In the genomic region with DNA sequence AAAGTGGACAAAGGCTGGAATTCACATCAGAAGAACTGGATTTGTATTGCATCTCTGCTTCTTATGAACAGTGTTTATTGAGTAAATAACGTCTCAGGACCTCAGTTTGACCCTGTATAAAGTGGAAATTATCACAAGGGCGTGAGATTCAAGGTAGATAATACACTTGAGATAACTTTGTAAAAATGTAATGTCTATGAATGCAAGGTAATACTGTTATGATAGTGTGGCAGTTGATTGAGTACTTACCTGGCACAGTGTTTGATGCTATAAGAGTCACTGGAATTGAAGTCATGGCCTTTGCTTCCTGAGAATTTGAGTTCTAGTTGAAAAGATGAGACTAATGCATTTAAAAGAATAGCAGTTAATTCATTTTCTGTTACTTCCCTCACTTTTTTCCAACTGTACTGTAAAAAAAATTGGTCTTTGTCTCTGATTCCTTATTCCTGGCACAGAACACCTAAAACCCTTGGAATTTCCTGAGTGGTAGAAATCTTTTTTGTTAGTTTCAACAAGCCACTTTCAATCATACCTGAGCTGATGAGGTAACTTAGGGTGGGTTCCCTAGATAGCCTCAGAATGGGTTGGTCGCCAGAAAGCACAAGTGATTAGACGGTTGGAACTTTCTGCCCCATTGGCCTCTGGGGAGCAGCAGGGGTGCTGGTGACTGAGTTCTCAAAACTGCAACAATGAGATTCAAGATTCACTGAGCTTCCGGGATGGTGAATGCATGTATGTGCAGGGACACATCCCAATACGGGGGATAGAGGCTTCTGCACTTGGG, we compare ENCODE assay signal across 31 cellular contexts.
"Had no signal": no experiment of that assay in that cellular context is flagged by ENCODE, and none has a peak within 500 bp of the region (broad histone marks: within the 10 kb centered on the region; RNA-seq: fewer than 3 reads in every experiment).

No MANE protein-coding gene starts in this region.

- H3K4me1 ChIP-seq: adrenal gland, body of pancreas, colonic mucosa had no signal

- H3K27ac ChIP-seq: adrenal gland, body of pancreas, colonic mucosa, WERI-Rb-1 had no signal

- H3K27ac Mint-ChIP-seq: activated B cell treated with CpG ODN at 0.5 μM for 24 hours; activated CD8-positive, alpha-beta T cell treated with anti-CD3 and anti-CD28 coated beads for 36 hours; activated naive CD4-positive, alpha-beta T cell treated with anti-CD3 and anti-CD28 coated beads for 36 hours; activated naive CD4-positive, alpha-beta T cell treated with anti-CD3 and anti-CD28 coated beads, Interleukin-2, amount 50 U/mL, for 24 hours; activated naive CD8-positive, alpha-beta T cell treated with anti-CD3 and anti-CD28 coated beads for 36 hours; activated naive CD8-positive, alpha-beta T cell treated with anti-CD3 and anti-CD28 coated beads, Interleukin-2, amount 50 U/mL, for 24 hours; activated T-helper 17 cell treated with anti-CD3 and anti-CD28 coated beads, Interleukin-2, amount 50 U/mL, for 72 hours; T-helper 17 cell; T-helper 2 cell treated with Interferon-gamma antibody and Interleukin-4, amounts not matched to agents 5 μg/mL and 100 μg/mL, for 36 hours had no signal

- H3K4me1 Mint-ChIP-seq: activated B cell treated with CpG ODN at 0.5 μM for 24 hours; activated naive CD4-positive, alpha-beta T cell treated with anti-CD3 and anti-CD28 coated beads, Interleukin-2, amount 50 U/mL, for 24 hours; activated naive CD8-positive, alpha-beta T cell treated with anti-CD3 and anti-CD28 coated beads for 36 hours; T-helper 17 cell had no signal

- H3K27me3 Mint-ChIP-seq: activated CD8-positive, alpha-beta T cell treated with anti-CD3 and anti-CD28 coated beads for 36 hours had no signal

- H3K27me3 ChIP-seq: adrenal gland, body of pancreas, colonic mucosa had no signal

- H3K4me3 Mint-ChIP-seq: activated B cell treated with CpG ODN at 0.5 μM for 24 hours; activated CD8-positive, alpha-beta T cell treated with anti-CD3 and anti-CD28 coated beads for 36 hours; activated naive CD4-positive, alpha-beta T cell treated with anti-CD3 and anti-CD28 coated beads for 36 hours; activated naive CD4-positive, alpha-beta T cell treated with anti-CD3 and anti-CD28 coated beads, Interleukin-2, amount 50 U/mL, for 24 hours; activated naive CD8-positive, alpha-beta T cell treated with anti-CD3 and anti-CD28 coated beads for 36 hours; activated naive CD8-positive, alpha-beta T cell treated with anti-CD3 and anti-CD28 coated beads, Interleukin-2, amount 50 U/mL, for 24 hours; activated T-cell treated with anti-CD3 and anti-CD28 coated beads, Interleukin-2, amount 50 U/mL, for 4 hours; activated T-helper 17 cell treated with anti-CD3 and anti-CD28 coated beads, Interleukin-2, amount 50 U/mL, for 72 hours; T-helper 17 cell; T-helper 2 cell treated with Interferon-gamma antibody and Interleukin-4, amounts not matched to agents 5 μg/mL and 100 μg/mL, for 36 hours had no signal

- H3K36me3 ChIP-seq: adrenal gland, colonic mucosa, WERI-Rb-1 had no signal

- DNase-seq: activated B cell treated with CpG ODN at 0.5 μM for 24 hours; activated CD4-positive, alpha-beta T cell treated with anti-CD3 and anti-CD28 coated beads for 48 hours; activated CD4-positive, alpha-beta T cell treated with anti-CD3 and anti-CD28 coated beads, Interleukin-2, amount 50 U/mL, for 1 hour; activated CD4-positive, alpha-beta T cell treated with anti-CD3 and anti-CD28 coated beads, Interleukin-2, amount 50 U/mL, for 48 hours; activated CD8-positive, alpha-beta memory T cell treated with anti-CD3 and anti-CD28 coated beads for 24 hours; activated CD8-positive, alpha-beta T cell treated with anti-CD3 and anti-CD28 coated beads for 36 hours; activated effector memory CD4-positive, alpha-beta T cell treated with anti-CD3 and anti-CD28 coated beads, Interleukin-2, amount 50 U/mL, for 16 hours; activated naive CD4-positive, alpha-beta T cell treated with anti-CD3 and anti-CD28 coated beads for 36 hours; activated naive CD8-positive, alpha-beta T cell treated with anti-CD3 and anti-CD28 coated beads for 36 hours; activated naive CD8-positive, alpha-beta T cell treated with anti-CD3 and anti-CD28 coated beads, Interleukin-2, amount 50 U/mL, for 24 hours; activated T-cell treated with anti-CD3 and anti-CD28 coated beads, Interleukin-2, amount 50 U/mL, for 4 hours; amygdala; aorta; body of pancreas; central memory CD4-positive, alpha-beta T cell; cerebellar nuclear complex; colonic mucosa; effector CD8-positive, alpha-beta T cell; foreskin fibroblast; T-helper 1 cell; T-helper 17 cell; T1000; WERI-Rb-1 had no signal

- H3K36me3 Mint-ChIP-seq: activated naive CD4-positive, alpha-beta T cell treated with anti-CD3 and anti-CD28 coated beads, Interleukin-2, amount 50 U/mL, for 24 hours; activated naive CD8-positive, alpha-beta T cell treated with anti-CD3 and anti-CD28 coated beads for 36 hours had no signal

- H3K4me3 ChIP-seq: adrenal gland, body of pancreas, colonic mucosa had no signal

- H3K9me3 ChIP-seq: adrenal gland, body of pancreas, colonic mucosa had no signal

- ATAC-seq: activated CD4-positive, CD25-positive, alpha-beta regulatory T cell treated with anti-CD3 and anti-CD28 coated beads, Interleukin-2, amount 50 U/mL, for 24 hours; activated CD8-positive, alpha-beta T cell treated with anti-CD3 and anti-CD28 coated beads for 36 hours; activated naive CD8-positive, alpha-beta T cell treated with anti-CD3 and anti-CD28 coated beads, Interleukin-2, amount 50 U/mL, for 24 hours; activated T-cell treated with anti-CD3 and anti-CD28 coated beads, Interleukin-2, amount 50 U/mL, for 4 hours; activated T-helper 17 cell treated with anti-CD3 and anti-CD28 coated beads, Interleukin-2, amount 50 U/mL, for 72 hours; body of pancreas; esophagus mucosa; T-helper 17 cell had no signal

- H3K9me3 Mint-ChIP-seq: activated naive CD4-positive, alpha-beta T cell treated with anti-CD3 and anti-CD28 coated beads for 36 hours; activated naive CD4-positive, alpha-beta T cell treated with anti-CD3 and anti-CD28 coated beads, Interleukin-2, amount 50 U/mL, for 24 hours; activated naive CD8-positive, alpha-beta T cell treated with anti-CD3 and anti-CD28 coated beads for 36 hours; activated naive CD8-positive, alpha-beta T cell treated with anti-CD3 and anti-CD28 coated beads, Interleukin-2, amount 50 U/mL, for 24 hours; activated T-helper 17 cell treated with anti-CD3 and anti-CD28 coated beads, Interleukin-2, amount 50 U/mL, for 72 hours; T-helper 2 cell treated with Interferon-gamma antibody and Interleukin-4, amounts not matched to agents 5 μg/mL and 100 μg/mL, for 36 hours had no signal

- FAIRE-seq: endometrium, frontal cortex had no signal
